1 cellular context compared by ENCODE assay signal in the genomic region with DNA sequence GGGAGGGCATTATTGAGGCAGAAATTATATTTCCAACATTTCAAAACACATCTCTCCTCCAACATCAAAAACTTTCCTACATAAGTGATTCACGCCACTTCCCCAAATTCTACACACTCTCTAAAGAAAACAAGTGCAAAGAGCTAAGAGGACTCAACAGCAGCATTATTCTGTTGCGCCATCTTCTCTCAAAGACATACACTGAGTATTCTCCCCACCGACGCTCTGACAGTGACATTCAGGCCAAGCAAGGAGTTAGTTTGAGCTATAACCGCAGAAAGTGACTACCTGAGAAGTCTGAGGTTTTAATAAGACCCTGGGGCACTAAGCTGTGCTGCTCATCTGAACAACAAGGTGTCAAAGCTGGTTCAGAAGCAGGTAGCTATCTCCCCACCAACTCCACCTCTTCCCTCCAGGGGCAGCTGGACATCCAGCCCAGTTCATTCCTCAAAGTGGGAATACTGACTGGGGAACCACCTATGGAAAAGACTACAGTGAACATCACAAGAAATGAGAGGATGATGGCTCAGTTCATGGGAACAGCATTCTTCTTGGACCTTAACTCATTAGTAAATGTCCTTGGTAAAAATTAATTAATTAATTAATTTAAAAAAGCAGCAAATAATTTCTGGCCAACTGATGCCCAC.
TF ChIP-seq lines count a peak whose summit lies in the region.

No MANE protein-coding gene starts in this region.

TF ChIP-seq in GM12878, 131 proteins besides CTCF, POLR2A, EP300 and RAD21 (continued from another document and continues in another):
- TF ChIP-seq, protein P1, sequence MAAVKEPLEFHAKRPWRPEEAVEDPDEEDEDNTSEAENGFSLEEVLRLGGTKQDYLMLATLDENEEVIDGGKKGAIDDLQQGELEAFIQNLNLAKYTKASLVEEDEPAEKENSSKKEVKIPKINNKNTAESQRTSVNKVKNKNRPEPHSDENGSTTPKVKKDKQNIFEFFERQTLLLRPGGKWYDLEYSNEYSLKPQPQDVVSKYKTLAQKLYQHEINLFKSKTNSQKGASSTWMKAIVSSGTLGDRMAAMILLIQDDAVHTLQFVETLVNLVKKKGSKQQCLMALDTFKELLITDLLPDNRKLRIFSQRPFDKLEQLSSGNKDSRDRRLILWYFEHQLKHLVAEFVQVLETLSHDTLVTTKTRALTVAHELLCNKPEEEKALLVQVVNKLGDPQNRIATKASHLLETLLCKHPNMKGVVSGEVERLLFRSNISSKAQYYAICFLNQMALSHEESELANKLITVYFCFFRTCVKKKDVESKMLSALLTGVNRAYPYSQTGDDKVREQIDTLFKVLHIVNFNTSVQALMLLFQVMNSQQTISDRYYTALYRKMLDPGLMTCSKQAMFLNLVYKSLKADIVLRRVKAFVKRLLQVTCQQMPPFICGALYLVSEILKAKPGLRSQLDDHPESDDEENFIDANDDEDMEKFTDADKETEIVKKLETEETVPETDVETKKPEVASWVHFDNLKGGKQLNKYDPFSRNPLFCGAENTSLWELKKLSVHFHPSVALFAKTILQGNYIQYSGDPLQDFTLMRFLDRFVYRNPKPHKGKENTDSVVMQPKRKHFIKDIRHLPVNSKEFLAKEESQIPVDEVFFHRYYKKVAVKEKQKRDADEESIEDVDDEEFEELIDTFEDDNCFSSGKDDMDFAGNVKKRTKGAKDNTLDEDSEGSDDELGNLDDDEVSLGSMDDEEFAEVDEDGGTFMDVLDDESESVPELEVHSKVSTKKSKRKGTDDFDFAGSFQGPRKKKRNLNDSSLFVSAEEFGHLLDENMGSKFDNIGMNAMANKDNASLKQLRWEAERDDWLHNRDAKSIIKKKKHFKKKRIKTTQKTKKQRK (IDR thresholded peaks at IDR 0.05; ENCODE audit: low read depth, low read length) = no peak
- TF ChIP-seq GATAD2B (conservative IDR thresholded peaks at IDR 0.05; ENCODE audit: low read depth) (0 out of 2 replicates have a peak, but pooled peaks have one; percentile 17), HDGF (IDR thresholded peaks at IDR 0.05) (no peak; the same call in 1 of the 2 replicates), E4F1 (IDR thresholded peaks at IDR 0.05; ENCODE audit: borderline replicate concordance, partially characterized antibody) (no peak), RB1 (IDR thresholded peaks at IDR 0.05; ENCODE audit: borderline replicate concordance) (no peak), MEF2B (IDR thresholded peaks at IDR 0.05; ENCODE audit: partially characterized antibody, poor library complexity, severe bottlenecking) (no peak), POLR2AphosphoS5 (IDR thresholded peaks at IDR 0.05; ENCODE audit: low read length) (0 out of 2 replicates have a peak, but pooled peaks have one; percentile 39), HSF1 (IDR thresholded peaks at IDR 0.05; ENCODE audit: low read depth, low read length) (no peak), KDM1A (IDR thresholded peaks at IDR 0.05; ENCODE audit: borderline replicate concordance) (no peak), CREM (IDR thresholded peaks at IDR 0.05; ENCODE audit: low read depth) (no peak), ZBTB40 (IDR thresholded peaks at IDR 0.05; ENCODE audit: borderline replicate concordance) (no peak), ZZZ3 (IDR thresholded peaks at IDR 0.05; ENCODE audit: control insufficient read depth, insufficient read length, low read depth) (no peak), NR2C2 (IDR thresholded peaks at IDR 0.05; ENCODE audit: borderline replicate concordance, control insufficient read depth, insufficient read length, low read depth) (no peak), ZNF622 (IDR thresholded peaks at IDR 0.05) (no peak), EGR1 (IDR thresholded peaks at IDR 0.05; ENCODE audit: borderline replicate concordance in 1 of 2, low read depth in 2 of 2, low read length in 2 of 2) (no peak), PAX8 (IDR thresholded peaks at IDR 0.05) (no peak), MAX (IDR thresholded peaks at IDR 0.05; ENCODE audit: low read depth, low read length) (no peak), FOXK2 (IDR thresholded peaks at IDR 0.05) (no peak)
- TF ChIP-seq, protein P2, sequence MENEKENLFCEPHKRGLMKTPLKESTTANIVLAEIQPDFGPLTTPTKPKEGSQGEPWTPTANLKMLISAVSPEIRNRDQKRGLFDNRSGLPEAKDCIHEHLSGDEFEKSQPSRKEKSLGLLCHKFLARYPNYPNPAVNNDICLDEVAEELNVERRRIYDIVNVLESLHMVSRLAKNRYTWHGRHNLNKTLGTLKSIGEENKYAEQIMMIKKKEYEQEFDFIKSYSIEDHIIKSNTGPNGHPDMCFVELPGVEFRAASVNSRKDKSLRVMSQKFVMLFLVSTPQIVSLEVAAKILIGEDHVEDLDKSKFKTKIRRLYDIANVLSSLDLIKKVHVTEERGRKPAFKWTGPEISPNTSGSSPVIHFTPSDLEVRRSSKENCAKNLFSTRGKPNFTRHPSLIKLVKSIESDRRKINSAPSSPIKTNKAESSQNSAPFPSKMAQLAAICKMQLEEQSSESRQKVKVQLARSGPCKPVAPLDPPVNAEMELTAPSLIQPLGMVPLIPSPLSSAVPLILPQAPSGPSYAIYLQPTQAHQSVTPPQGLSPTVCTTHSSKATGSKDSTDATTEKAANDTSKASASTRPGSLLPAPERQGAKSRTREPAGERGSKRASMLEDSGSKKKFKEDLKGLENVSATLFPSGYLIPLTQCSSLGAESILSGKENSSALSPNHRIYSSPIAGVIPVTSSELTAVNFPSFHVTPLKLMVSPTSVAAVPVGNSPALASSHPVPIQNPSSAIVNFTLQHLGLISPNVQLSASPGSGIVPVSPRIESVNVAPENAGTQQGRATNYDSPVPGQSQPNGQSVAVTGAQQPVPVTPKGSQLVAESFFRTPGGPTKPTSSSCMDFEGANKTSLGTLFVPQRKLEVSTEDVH (IDR thresholded peaks at IDR 0.05; ENCODE audit: low read depth, partially characterized antibody) = no peak
- TF ChIP-seq, protein P3, sequence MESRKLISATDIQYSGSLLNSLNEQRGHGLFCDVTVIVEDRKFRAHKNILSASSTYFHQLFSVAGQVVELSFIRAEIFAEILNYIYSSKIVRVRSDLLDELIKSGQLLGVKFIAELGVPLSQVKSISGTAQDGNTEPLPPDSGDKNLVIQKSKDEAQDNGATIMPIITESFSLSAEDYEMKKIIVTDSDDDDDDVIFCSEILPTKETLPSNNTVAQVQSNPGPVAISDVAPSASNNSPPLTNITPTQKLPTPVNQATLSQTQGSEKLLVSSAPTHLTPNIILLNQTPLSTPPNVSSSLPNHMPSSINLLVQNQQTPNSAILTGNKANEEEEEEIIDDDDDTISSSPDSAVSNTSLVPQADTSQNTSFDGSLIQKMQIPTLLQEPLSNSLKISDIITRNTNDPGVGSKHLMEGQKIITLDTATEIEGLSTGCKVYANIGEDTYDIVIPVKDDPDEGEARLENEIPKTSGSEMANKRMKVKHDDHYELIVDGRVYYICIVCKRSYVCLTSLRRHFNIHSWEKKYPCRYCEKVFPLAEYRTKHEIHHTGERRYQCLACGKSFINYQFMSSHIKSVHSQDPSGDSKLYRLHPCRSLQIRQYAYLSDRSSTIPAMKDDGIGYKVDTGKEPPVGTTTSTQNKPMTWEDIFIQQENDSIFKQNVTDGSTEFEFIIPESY (IDR thresholded peaks at IDR 0.05) = no peak
- TF ChIP-seq, protein P4, sequence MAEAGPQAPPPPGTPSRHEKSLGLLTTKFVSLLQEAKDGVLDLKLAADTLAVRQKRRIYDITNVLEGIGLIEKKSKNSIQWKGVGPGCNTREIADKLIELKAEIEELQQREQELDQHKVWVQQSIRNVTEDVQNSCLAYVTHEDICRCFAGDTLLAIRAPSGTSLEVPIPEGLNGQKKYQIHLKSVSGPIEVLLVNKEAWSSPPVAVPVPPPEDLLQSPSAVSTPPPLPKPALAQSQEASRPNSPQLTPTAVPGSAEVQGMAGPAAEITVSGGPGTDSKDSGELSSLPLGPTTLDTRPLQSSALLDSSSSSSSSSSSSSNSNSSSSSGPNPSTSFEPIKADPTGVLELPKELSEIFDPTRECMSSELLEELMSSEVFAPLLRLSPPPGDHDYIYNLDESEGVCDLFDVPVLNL (IDR thresholded peaks at IDR 0.05; ENCODE audit: low read depth, low read length) = no peak
- TF ChIP-seq, protein P5, sequence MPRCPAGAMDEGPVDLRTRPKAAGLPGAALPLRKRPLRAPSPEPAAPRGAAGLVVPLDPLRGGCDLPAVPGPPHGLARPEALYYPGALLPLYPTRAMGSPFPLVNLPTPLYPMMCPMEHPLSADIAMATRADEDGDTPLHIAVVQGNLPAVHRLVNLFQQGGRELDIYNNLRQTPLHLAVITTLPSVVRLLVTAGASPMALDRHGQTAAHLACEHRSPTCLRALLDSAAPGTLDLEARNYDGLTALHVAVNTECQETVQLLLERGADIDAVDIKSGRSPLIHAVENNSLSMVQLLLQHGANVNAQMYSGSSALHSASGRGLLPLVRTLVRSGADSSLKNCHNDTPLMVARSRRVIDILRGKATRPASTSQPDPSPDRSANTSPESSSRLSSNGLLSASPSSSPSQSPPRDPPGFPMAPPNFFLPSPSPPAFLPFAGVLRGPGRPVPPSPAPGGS (IDR thresholded peaks at IDR 0.05; ENCODE audit: borderline replicate concordance, insufficient read depth, low read depth, low read length, poor library complexity, severe bottlenecking) = no peak
